25 cellular contexts compared by ENCODE assay signal in genomic region chr13:63774133-63774532, GRCh38.
"Had no signal": no experiment of that assay in that cellular context is flagged by ENCODE, and none has a peak within 500 bp of the region (broad histone marks: within the 10 kb centered on the region; RNA-seq: fewer than 3 reads in every experiment).

No MANE protein-coding gene starts in this region.

- H3K4me3 ChIP-seq: left ventricle myocardium inferior, lung, mucosa of descending colon, pancreas, prostate gland, sigmoid colon, spleen, tibial nerve, uterus had no signal

- H3K4me1 ChIP-seq: left ventricle myocardium inferior, pancreas, prostate gland, sigmoid colon, spleen, tibial nerve, uterus had no signal

- H3K27ac ChIP-seq: left ventricle myocardium inferior, pancreas, prostate gland, sigmoid colon, spleen, tibial nerve, uterus had no signal

- ATAC-seq: left colon; mucosa of descending colon; naive thymus-derived CD4-positive, alpha-beta T cell; natural killer cell treated with Interleukin-12 subunit alpha and Interleukin-12 subunit beta and Interleukin-15 and Interleukin-18, amount 100 ng/mL, for 72 hours; right cardiac atrium; stimulated activated effector memory CD8-positive, alpha-beta T cell treated with anti-CD3 and anti-CD28 coated beads, Interleukin-12 subunit alpha, Interleukin-12 subunit beta, amount 100 ng/mL, for 72 hours; stimulated activated naive CD8-positive, alpha-beta T cell treated with anti-CD3 and anti-CD28 coated beads, Interleukin-15, amount 100 ng/mL, for 72 hours had no signal

- H3K27me3 ChIP-seq: pancreas, sigmoid colon, spleen, tibial nerve, uterus had no signal

- DNase-seq: hypothalamus; immature natural killer cell; kidney; left colon; left ventricle myocardium inferior; midbrain; mucosa of descending colon; naive thymus-derived CD4-positive, alpha-beta T cell; pancreas; posterior cingulate gyrus; retina; right cardiac atrium; sigmoid colon; small intestine; spleen; stimulated activated CD4-positive, alpha-beta T cell treated with anti-CD3 and anti-CD28 coated beads, Interleukin-4, amount 100 ng/mL, for 24 hours; stimulated activated naive CD4-positive, alpha-beta T cell; stimulated activated naive CD8-positive, alpha-beta T cell treated with anti-CD3 and anti-CD28 coated beads, Interleukin-15, amount 100 ng/mL, for 72 hours; substantia nigra; uterus had no signal

- H3K36me3 ChIP-seq: left ventricle myocardium inferior, pancreas, prostate gland, sigmoid colon, spleen, tibial nerve, uterus had no signal

- H3K9me3 ChIP-seq: pancreas, prostate gland, sigmoid colon, tibial nerve, uterus had no signal
